Comparison of ENCODE assay signal across 8 cellular contexts in the genomic region with DNA sequence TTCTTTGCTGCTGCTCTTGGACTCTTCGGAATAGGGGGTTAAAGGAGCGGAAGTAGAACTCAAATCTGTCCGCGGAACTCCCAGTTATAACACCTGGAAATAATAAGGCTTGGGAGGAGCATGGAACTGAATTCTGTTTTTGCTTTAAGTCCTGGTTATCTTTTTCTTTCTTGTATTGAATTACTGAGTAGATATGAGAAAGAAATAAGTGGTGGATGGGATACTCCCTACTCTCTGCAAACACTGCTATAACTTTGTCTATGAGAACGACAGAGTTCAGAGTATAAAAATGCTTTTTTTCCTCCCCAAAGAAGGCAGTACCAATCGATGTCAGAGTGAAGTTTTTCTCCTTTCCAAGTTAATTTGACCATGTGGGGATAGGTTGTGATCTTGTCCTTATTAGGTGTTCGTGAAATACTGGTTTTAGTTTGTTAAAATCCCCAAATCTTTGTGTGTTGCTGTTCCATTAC. TPM values are rescaled to one million over a fixed set of nuclear protein-coding genes. Genes with fewer than 3 reads are reported as not detected.
A peak's percentile ranks its signal among the peaks of the same experiment; 100 is the strongest.
DNase-seq lines count a peak whose midpoint lies in the region; ATAC-seq and TF ChIP-seq lines count a peak whose summit lies in the region.

No MANE protein-coding gene starts in this region.

- ATAC-seq in stimulated activated effector memory CD8-positive, alpha-beta T cell treated with anti-CD3 and anti-CD28 coated beads, Interleukin-12 subunit alpha, Interleukin-12 subunit beta, amount 100 ng/mL, for 72 hours: no peak

- intact Hi-C loops in ascending aorta (cut with DNase I): loop anchor here (5.0 to 10.0 kb wide), 2 partner anchors 115 to 202 kb away; a partner anchor contains a TSS

- peak overlapping the region; percentile 99 for H3K4me3 Mint-ChIP-seq in stimulated activated effector memory CD8-positive, alpha-beta T cell treated with anti-CD3 and anti-CD28 coated beads, Interleukin-12 subunit alpha, Interleukin-12 subunit beta, amount 100 ng/mL, for 72 hours

- H3K36me3 ChIP-seq in ascending aorta: no peaks in the 10 kb centered on the region
- H3K36me3 ChIP-seq in iPS-20b (ENCODE audit: insufficient read depth, low read depth, low read length): no peaks in the 10 kb centered on the region

- peaks cover 0 to 1% of the 10 kb centered on the region in 2 donors for H3K9me3 ChIP-seq in ascending aorta
- peaks cover 3% of the 10 kb centered on the region; the same call in 1 of the 2 replicates for H3K9me3 ChIP-seq in iPS-20b (ENCODE audit: insufficient read depth, low read depth, low read length)

- H3K27ac Mint-ChIP-seq in stimulated activated effector memory CD8-positive, alpha-beta T cell treated with anti-CD3 and anti-CD28 coated beads, Interleukin-12 subunit alpha, Interleukin-12 subunit beta, amount 100 ng/mL, for 72 hours: peak overlapping the region; percentile 98

- H3K27ac ChIP-seq in ascending aorta (peak overlapping the region; percentile 95 to 99), iPS-20b (ENCODE audit: low read length) (no peak overlapping the region)

- no peak for TF ChIP-seq CTCF in ascending aorta (IDR thresholded peaks at IDR 0.05)

- peaks cover 59% of the 10 kb centered on the region for H3K4me1 Mint-ChIP-seq in stimulated activated effector memory CD8-positive, alpha-beta T cell treated with anti-CD3 and anti-CD28 coated beads, Interleukin-12 subunit alpha, Interleukin-12 subunit beta, amount 100 ng/mL, for 72 hours

- H3K4me1 ChIP-seq in ascending aorta (peaks cover 5 to 35% of the 10 kb centered on the region in 2 donors), iPS-20b (ENCODE audit: insufficient read depth, low read length) (peaks cover 18% of the 10 kb centered on the region)

- H3K9me3 Mint-ChIP-seq in stimulated activated effector memory CD8-positive, alpha-beta T cell treated with anti-CD3 and anti-CD28 coated beads, Interleukin-12 subunit alpha, Interleukin-12 subunit beta, amount 100 ng/mL, for 72 hours: no peaks in the 10 kb centered on the region

- peaks cover 33% of the 10 kb centered on the region for H3K36me3 Mint-ChIP-seq in stimulated activated effector memory CD8-positive, alpha-beta T cell treated with anti-CD3 and anti-CD28 coated beads, Interleukin-12 subunit alpha, Interleukin-12 subunit beta, amount 100 ng/mL, for 72 hours

- H3K4me3 ChIP-seq in ascending aorta (peak overlapping the region; percentile 93 to 98), iPS-20b (ENCODE audit: low read length) (peak overlapping the region; percentile 88)

- DNase-seq in NCI-H2107 treated with DMSO at 0.1 percent for 48 hours (lab: John Stamatoyannopoulos, UW; ENCODE audit: unreplicated experiment) (peak; percentile 54), NCI-H2107 (lab: John Stamatoyannopoulos, UW) (no peak), NCI-H146 (lab: John Stamatoyannopoulos, UW) (peak; percentile 29), ascending aorta (ENCODE audit: low spot score in 2 of 2) (no peak), NCI-H187 treated with DMSO at 0.1 percent for 48 hours (lab: John Stamatoyannopoulos, UW) (no peak)
- DNase-seq in stimulated activated effector memory CD8-positive, alpha-beta T cell treated with anti-CD3 and anti-CD28 coated beads, Interleukin-12 subunit alpha, Interleukin-12 subunit beta, amount 100 ng/mL, for 72 hours (ENCODE audit: low spot score in 2 of 2): no peak
- no peak for DNase-seq in stimulated activated CD4-positive, alpha-beta T cell treated with anti-CD3 and anti-CD28 coated beads, Interleukin-4, amount 100 ng/mL, for 1 hour

- H3K27me3 ChIP-seq in ascending aorta (no peaks in the 10 kb centered on the region), iPS-20b (ENCODE audit: insufficient read depth, low read length) (no peaks in the 10 kb centered on the region)

- H3K9ac ChIP-seq in iPS-20b (ENCODE audit: low read depth, low read length): peak overlapping the region; percentile 61; the same call in 1 of the 2 replicates

RNA-seq across cellular contexts. Expression of a gene that starts 1.2 kb away (rescaled TPM):
- 46.7 TPM for total RNA-seq in ascending aorta

Comparison
In these comparisons a context has a peak if more than half of its experiments do, and no peak if none do; other contexts are left out.
1. DNase-seq: peak in NCI-H2107 treated with DMSO at 0.1 percent for 48 hours (single experiment) and NCI-H146 (single experiment); none in NCI-H2107 (single experiment), ascending aorta (0 of 2), stimulated activated effector memory CD8-positive, alpha-beta T cell treated with anti-CD3 and anti-CD28 coated beads, Interleukin-12 subunit alpha, Interleukin-12 subunit beta, amount 100 ng/mL, for 72 hours (0 of 2), NCI-H187 treated with DMSO at 0.1 percent for 48 hours (single experiment) and stimulated activated CD4-positive, alpha-beta T cell treated with anti-CD3 and anti-CD28 coated beads, Interleukin-4, amount 100 ng/mL, for 1 hour (single experiment).